ENCODE assay signal across 16 cellular contexts in the genomic region with DNA sequence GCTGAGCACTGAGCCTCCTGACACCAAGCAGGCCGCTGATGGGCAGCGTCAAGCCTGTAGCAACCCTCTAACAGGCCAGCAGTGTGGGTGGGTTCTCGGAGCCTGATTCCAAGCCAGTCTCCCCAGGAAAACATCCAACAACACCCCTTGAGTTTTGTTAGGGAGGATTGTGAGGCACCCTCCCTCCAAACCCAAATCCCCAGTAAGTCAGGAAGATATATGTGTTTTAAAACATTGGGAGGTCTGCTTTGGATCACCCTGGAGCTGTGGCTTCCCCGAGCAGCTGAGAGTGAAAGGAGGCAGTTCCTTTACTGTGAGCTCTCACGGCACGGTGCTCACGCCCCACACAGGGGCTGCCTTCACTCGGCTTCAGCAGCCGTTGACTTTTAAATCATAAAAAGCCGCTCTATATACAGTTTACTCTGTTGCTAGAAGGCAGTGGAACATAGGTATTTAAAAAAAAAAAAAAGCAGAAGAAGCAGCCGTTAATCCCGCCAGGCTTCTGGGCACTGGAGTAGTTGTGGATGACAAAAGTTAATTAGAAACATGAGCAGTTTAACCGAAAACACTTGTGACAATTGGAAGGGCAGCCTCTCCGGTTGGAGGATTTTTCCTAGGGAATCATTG.
DNase-seq lines count a peak whose midpoint lies in the region; ATAC-seq and TF ChIP-seq lines count a peak whose summit lies in the region.
"Had no signal": no experiment of that assay in that cellular context is flagged by ENCODE, and none has a peak within 500 bp of the region (broad histone marks: within the 10 kb centered on the region; RNA-seq: fewer than 3 reads in every experiment).

No MANE protein-coding gene starts in this region.

- ATAC-seq in heart left ventricle = peak in 3 of 4 donors; percentile 42 to 52 (median 47)
- ATAC-seq in Right ventricle myocardium inferior = no peak
- ATAC-seq in HG03025 (IDR thresholded peaks at IDR 0.05; ENCODE audit: low FRiP score, unreplicated experiment) = no peak

- peaks cover 15% of the 10 kb centered on the region for H3K4me1 Mint-ChIP-seq in nephron progenitor cell
- H3K4me1 Mint-ChIP-seq: B cell had no signal

- no peaks in the 10 kb centered on the region for H3K27me3 ChIP-seq in heart left ventricle
- H3K27me3 ChIP-seq in dorsolateral prefrontal cortex = no peaks in the 10 kb centered on the region
- no peaks in the 10 kb centered on the region for H3K27me3 ChIP-seq in MG63
- H3K27me3 ChIP-seq: colonic mucosa had no signal

- H3K9me3 Mint-ChIP-seq in nephron progenitor cell = no peaks in the 10 kb centered on the region

- peaks cover 0 to 16% (median 5%) of the 10 kb centered on the region in 12 donors for H3K4me1 ChIP-seq in heart left ventricle
- H3K4me1 ChIP-seq: colonic mucosa had no signal

- H3K27ac Mint-ChIP-seq in nephron progenitor cell = peak overlapping the region; percentile 46
- H3K27ac Mint-ChIP-seq: B cell had no signal

- peak overlapping the region in 3 of 12 donors; percentile 3 to 23 (median 19) for H3K4me3 ChIP-seq in heart left ventricle
- peak overlapping the region in 21 of 59 donors; percentile 2 to 42 (median 22) for H3K4me3 ChIP-seq in dorsolateral prefrontal cortex
- no peak overlapping the region for H3K4me3 ChIP-seq in MG63
- H3K4me3 ChIP-seq: colonic mucosa had no signal

- H3K36me3 ChIP-seq in heart left ventricle (peaks cover 0 to 23% (median 14%) of the 10 kb centered on the region in 9 donors), MG63 (peaks cover 74% of the 10 kb centered on the region)
- H3K36me3 ChIP-seq: colonic mucosa had no signal

- 42 to 55% (median 48%) methylated on average over 14 of the region's 14 CpGs for WGBS in heart left ventricle, 4 donors

- no peak for TF ChIP-seq CTCF in heart left ventricle (IDR thresholded peaks at IDR 0.05)
- no peak for TF ChIP-seq CTCF in dorsolateral prefrontal cortex (IDR thresholded peaks at IDR 0.05 in 54 of 56, conservative IDR thresholded peaks at IDR 0.05 in 2 of 56; ENCODE audit: low read depth in 1 of 56, partially characterized antibody in 56 of 56)
- TF ChIP-seq CTCF in nephron progenitor cell (IDR thresholded peaks at IDR 0.05) = no peak

- H3K4me3 Mint-ChIP-seq in nephron progenitor cell = no peak overlapping the region
- H3K4me3 Mint-ChIP-seq: B cell had no signal

- H3K36me3 Mint-ChIP-seq in nephron progenitor cell (ENCODE audit: low read depth) = no peaks in the 10 kb centered on the region

- DNase-seq in heart left ventricle (no peak), Right ventricle myocardium inferior (ENCODE audit: missing footprints) (no peak), dorsolateral prefrontal cortex (no peak), nephron progenitor cell (no peak), T1000 (lab: John Stamatoyannopoulos, UW) (no peak), MG63 (no peak), hypothalamus (lab: John Stamatoyannopoulos, UW) (no peak)
- DNase-seq: activated CD4-positive, alpha-beta T cell treated with anti-CD3 and anti-CD28 coated beads for 48 hours; activated gamma-delta T cell treated with Interleukin-2 at 50 U/mL for 16 hours; colonic mucosa; glutamatergic neuron; midbrain; NCI-H1930; stimulated activated CD8-positive, alpha-beta memory T cell treated with anti-CD3 and anti-CD28 coated beads, Interleukin-4, amount 100 ng/mL, for 48 hours had no signal

- H3K9me3 ChIP-seq in heart left ventricle (no peaks in the 10 kb centered on the region), MG63 (no peaks in the 10 kb centered on the region)
- H3K9me3 ChIP-seq: colonic mucosa had no signal

- peak overlapping the region in 1 of 12 donors; percentile 70 for H3K27ac ChIP-seq in heart left ventricle
- peak overlapping the region in 41 of 59 donors; percentile 4 to 90 (median 53) for H3K27ac ChIP-seq in dorsolateral prefrontal cortex
- H3K27ac ChIP-seq: colonic mucosa had no signal

- TF ChIP-seq POLR2A in heart left ventricle (IDR thresholded peaks at IDR 0.05) = no peak

- no peaks in the 10 kb centered on the region for H3K27me3 Mint-ChIP-seq in nephron progenitor cell (ENCODE audit: low read depth, poor library complexity)

- intact Hi-C loops in heart left ventricle (cut with DNase I) (no loop called here), Right ventricle myocardium inferior (cut with DNase I) (no loop called here), dorsolateral prefrontal cortex (cut with DNase I) (no loop called here)

Comparison
In these comparisons a context has a peak if more than half of its experiments do, and no peak if none do; other contexts are left out.
1. ATAC-seq: peak in heart left ventricle (3 of 4); none in Right ventricle myocardium inferior (single experiment) and HG03025 (single experiment).